In the genomic region with DNA sequence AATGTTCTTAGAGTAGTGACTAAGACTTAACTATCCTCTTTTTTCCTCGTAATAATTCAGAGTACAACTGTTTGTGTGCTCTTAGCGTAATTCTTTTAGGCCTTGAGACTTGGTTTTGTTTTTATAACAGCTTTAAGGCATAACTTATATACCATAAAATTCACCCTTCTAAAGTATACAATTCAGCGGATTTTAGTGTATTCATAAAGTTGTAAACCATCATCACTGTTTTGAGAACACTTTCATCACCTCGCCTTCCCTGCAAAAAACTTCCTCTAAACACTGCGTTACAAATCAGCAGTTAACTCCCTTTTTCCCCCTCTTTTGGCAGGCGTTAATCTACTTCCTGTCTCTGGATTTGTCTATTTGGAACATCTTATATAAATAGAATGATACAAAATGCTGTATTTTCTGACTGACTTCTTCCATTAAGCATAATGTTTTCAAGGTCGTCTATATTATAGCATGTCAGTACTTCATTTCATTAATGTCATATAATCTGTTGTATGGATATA, we compare ENCODE assay signal across 20 cellular contexts. TPM values are rescaled to one million over a fixed set of nuclear protein-coding genes. Genes with fewer than 3 reads are reported as not detected.
A peak's percentile ranks its signal among the peaks of the same experiment; 100 is the strongest.
DNase-seq lines count a peak whose midpoint lies in the region; ATAC-seq, FAIRE-seq and TF ChIP-seq lines count a peak whose summit lies in the region.
"Had no signal": no experiment of that assay in that cellular context is flagged by ENCODE, and none has a peak within 500 bp of the region (broad histone marks: within the 10 kb centered on the region; RNA-seq: fewer than 3 reads in every experiment).

No MANE protein-coding gene starts in this region.

- H3K27ac ChIP-seq in right cardiac atrium (ENCODE audit: low read length) (no peak overlapping the region), right atrium auricular region (no peak overlapping the region), astrocyte (ENCODE audit: low read depth, low read length) (no peak overlapping the region), left lung (peak overlapping the region; percentile 22 to 51), Peyer's patch (peak overlapping the region in 1 of 4 donors; percentile 1)
- H3K27ac ChIP-seq: lower lobe of right lung had no signal

- ATAC-seq in right cardiac atrium (peak; percentile 43 to 63), left lung (peak; percentile 26), HG03039 (IDR thresholded peaks at IDR 0.05; ENCODE audit: unreplicated experiment) (no peak)
- ATAC-seq: lower lobe of right lung; naive thymus-derived CD4-positive, alpha-beta T cell had no signal

- H3K27me3 Mint-ChIP-seq in astrocyte (ENCODE audit: low read depth, unreplicated experiment), result no peaks in the 10 kb centered on the region
- H3K27me3 Mint-ChIP-seq: CD8-positive, alpha-beta memory T cell; naive thymus-derived CD4-positive, alpha-beta T cell had no signal

- H3K9me3 ChIP-seq in right cardiac atrium (ENCODE audit: control insufficient read depth, low read length), result no peaks in the 10 kb centered on the region
- no peaks in the 10 kb centered on the region for H3K9me3 ChIP-seq in right atrium auricular region
- H3K9me3 ChIP-seq in astrocyte (ENCODE audit: insufficient read depth, low read depth, low read length), result no peaks in the 10 kb centered on the region
- no peaks in the 10 kb centered on the region for H3K9me3 ChIP-seq in left lung
- H3K9me3 ChIP-seq in Peyer's patch, result no peaks in the 10 kb centered on the region
- H3K9me3 ChIP-seq: lower lobe of right lung had no signal

- peaks cover 4% of the 10 kb centered on the region for H3K36me3 Mint-ChIP-seq in astrocyte (ENCODE audit: low read depth, unreplicated experiment)

- no peaks in the 10 kb centered on the region for H3K9me3 Mint-ChIP-seq in astrocyte (ENCODE audit: unreplicated experiment)
- H3K9me3 Mint-ChIP-seq: CD8-positive, alpha-beta memory T cell; naive thymus-derived CD4-positive, alpha-beta T cell; T-helper 1 cell treated with Interleukin-12 subunit alpha and Interleukin-12 subunit beta and Interleukin-4 antibody, amounts not matched to agents 30 μg/mL and 1 μg/mL, for 36 hours had no signal

- no peaks in the 10 kb centered on the region for H3K36me3 ChIP-seq in right atrium auricular region
- peaks cover 20% of the 10 kb centered on the region for H3K36me3 ChIP-seq in astrocyte (ENCODE audit: insufficient read depth, low read length)
- peaks cover 0 to 14% of the 10 kb centered on the region in 2 donors for H3K36me3 ChIP-seq in left lung
- H3K36me3 ChIP-seq in Peyer's patch, result peaks cover 0 to 9% (median 0%) of the 10 kb centered on the region in 3 donors

- no peak for DNase-seq in right cardiac atrium
- no peak for DNase-seq in right atrium auricular region (ENCODE audit: low spot score)
- no peak for DNase-seq in astrocyte (ENCODE audit: low read depth)
- DNase-seq in left lung, result no peak
- DNase-seq in Peyer's patch, result no peak
- no peak for DNase-seq in NCI-H526 treated with DMSO at 0.1 percent for 48 hours (lab: John Stamatoyannopoulos, UW)
- no peak for DNase-seq in epidermal melanocyte (ENCODE audit: insufficient read length, low spot score)
- DNase-seq: activated CD4-positive, CD25-positive, alpha-beta regulatory T cell treated with anti-CD3 and anti-CD28 coated beads, Interleukin-2, amount 50 U/mL, for 72 hours; activated gamma-delta T cell treated with Interleukin-2 at 50 U/mL for 16 hours; CD8-positive, alpha-beta memory T cell; cortex of kidney; lower lobe of right lung; naive thymus-derived CD4-positive, alpha-beta T cell; NCI-H187; NCI-H345; NK-92 treated with Interleukin-12 subunit alpha and Interleukin-12 subunit beta, amount 100 ng/mL, for 24 hours had no signal

- H3K4me3 ChIP-seq in right cardiac atrium (ENCODE audit: low read length), result no peak overlapping the region
- no peak overlapping the region for H3K4me3 ChIP-seq in right atrium auricular region
- H3K4me3 ChIP-seq in astrocyte (ENCODE audit: insufficient read depth, low read depth, low read length), result no peak overlapping the region
- H3K4me3 ChIP-seq in left lung, result no peak overlapping the region
- no peak overlapping the region for H3K4me3 ChIP-seq in Peyer's patch
- H3K4me3 ChIP-seq: lower lobe of right lung had no signal

- H4K20me1 ChIP-seq in astrocyte (ENCODE audit: insufficient read depth, low read length), result peaks cover 7% of the 10 kb centered on the region

- no peak overlapping the region for H3K4me3 Mint-ChIP-seq in astrocyte (ENCODE audit: unreplicated experiment)
- H3K4me3 Mint-ChIP-seq: CD8-positive, alpha-beta memory T cell; naive thymus-derived CD4-positive, alpha-beta T cell; T-helper 1 cell treated with Interleukin-12 subunit alpha and Interleukin-12 subunit beta and Interleukin-4 antibody, amounts not matched to agents 30 μg/mL and 1 μg/mL, for 36 hours had no signal

- TF ChIP-seq POLR2A in Peyer's patch (IDR thresholded peaks at IDR 0.05), result no peak

- peaks cover 6% of the 10 kb centered on the region for H3K4me1 Mint-ChIP-seq in astrocyte (ENCODE audit: low read depth, unreplicated experiment)

- intact Hi-C loops in right cardiac atrium (cut with DNase I) (no loop called here), left lung (cut with DNase I) (no loop called here)

- peak; percentile 85 for FAIRE-seq in astrocyte (lab: Jason Lieb, UNC)
- FAIRE-seq: HTR-8/SVneo, urothelium cell line had no signal

- no peak overlapping the region for H2AFZ ChIP-seq in astrocyte (ENCODE audit: low read depth, low read length)

- no peak overlapping the region for H3K27ac Mint-ChIP-seq in astrocyte (ENCODE audit: unreplicated experiment)
- H3K27ac Mint-ChIP-seq: T-helper 1 cell treated with Interleukin-12 subunit alpha and Interleukin-12 subunit beta and Interleukin-4 antibody, amounts not matched to agents 30 μg/mL and 1 μg/mL, for 36 hours had no signal

- no peak overlapping the region for H3K9ac ChIP-seq in astrocyte (ENCODE audit: low read length)

- no peaks in the 10 kb centered on the region for H3K27me3 ChIP-seq in right cardiac atrium (ENCODE audit: control insufficient read depth, insufficient read depth)
- H3K27me3 ChIP-seq in right atrium auricular region, result no peaks in the 10 kb centered on the region
- no peaks in the 10 kb centered on the region for H3K27me3 ChIP-seq in astrocyte (ENCODE audit: insufficient read depth, low read length)
- H3K27me3 ChIP-seq in left lung, result no peaks in the 10 kb centered on the region
- H3K27me3 ChIP-seq in Peyer's patch, result no peaks in the 10 kb centered on the region

- H3K4me1 ChIP-seq in right cardiac atrium (ENCODE audit: control insufficient read depth, insufficient read depth, low read length) (no peaks in the 10 kb centered on the region), right atrium auricular region (peaks cover 0 to 3% of the 10 kb centered on the region in 2 donors), astrocyte (ENCODE audit: insufficient read depth, low read length) (peaks cover 12% of the 10 kb centered on the region), left lung (peaks cover 0 to 53% of the 10 kb centered on the region in 2 donors), Peyer's patch (peaks cover 0 to 8% (median 0%) of the 10 kb centered on the region in 4 donors)

- WGBS in right cardiac atrium, result 44% methylated on average over 7 of the region's 7 CpGs

- peaks cover 34% of the 10 kb centered on the region for H3K79me2 ChIP-seq in astrocyte (ENCODE audit: insufficient read depth, low read length)

- H3K4me2 ChIP-seq in astrocyte (ENCODE audit: low read length), result no peak overlapping the region

- TF ChIP-seq CTCF in right atrium auricular region (IDR thresholded peaks at IDR 0.05) (no peak), astrocyte (IDR thresholded peaks at IDR 0.05; ENCODE audit: insufficient read depth, low read depth, low read length) (no peak), left lung (IDR thresholded peaks at IDR 0.05) (no peak), Peyer's patch (IDR thresholded peaks at IDR 0.05) (no peak)

RNA-seq across cellular contexts. Expression of a gene that starts 18.7 kb away (rescaled TPM):
- total RNA-seq in right cardiac atrium, result 10 to 100 TPM; 29.4 to 32.4 (median 31.2) TPM
- 9.3 TPM for polyA plus RNA-seq in right cardiac atrium
- total RNA-seq in right atrium auricular region, result 10 to 100 TPM; 17.6 to 22.9 TPM
- total RNA-seq in astrocyte, result 38.5 and 41.0 TPM in 2 replicates
- 10 to 100 TPM; 41.2 to 54.6 TPM for total RNA-seq in left lung
- total RNA-seq in Peyer's patch, result 100 to 1,000 TPM in 1 of 4 donors, 10 to 100 TPM in 3; 42.0 to 102 (median 52.1) TPM

Comparison
In these comparisons a context has a peak if more than half of its experiments do, and no peak if none do; other contexts are left out.
1. H3K27ac ChIP-seq: peak in left lung (2 of 2); none in right cardiac atrium (single experiment), right atrium auricular region (0 of 2) and astrocyte (single experiment).